8 cellular contexts compared by ENCODE assay signal in genomic region chr1:50976890-50977574, GRCh38. TPM values are rescaled to one million over a fixed set of nuclear protein-coding genes. Genes with fewer than 3 reads are reported as not detected.
DNase-seq lines count a peak whose midpoint lies in the region; ATAC-seq, FAIRE-seq and TF ChIP-seq lines count a peak whose summit lies in the region.

No MANE protein-coding gene starts in this region.

- H3K36me3 ChIP-seq in lower lobe of right lung (no peaks in the 10 kb centered on the region), tibial nerve (no peaks in the 10 kb centered on the region)

- DNase-seq in activated T-cell treated with anti-CD3 and anti-CD28 coated beads, Interleukin-2, amount 50 U/mL, for 1 hour = peak; percentile 36
- DNase-seq in activated T-cell treated with anti-CD3 and anti-CD28 coated beads for 4 hours (no peak), H54 (ENCODE audit: insufficient read length, low spot score) (no peak), LHCN-M2 (ENCODE audit: low read depth) (peak; percentile 83), T-helper 17 cell (peak in 2 of 3 donors; percentile 8 to 15), dermis blood vessel endothelial cell (peak; percentile 51), lower lobe of right lung (no peak), tibial nerve (ENCODE audit: low spot score in 2 of 2) (peak in 1 of 2 donors; percentile 12)

- ATAC-seq in T-helper 17 cell (peak; percentile 81), lower lobe of right lung (peak; percentile 64 to 70)

- H3K4me3 ChIP-seq in lower lobe of right lung (peak overlapping the region; percentile 77), tibial nerve (peak overlapping the region; percentile 61 to 90 (median 72))

- intact Hi-C loops in lower lobe of right lung (cut with DNase I) = no loop called here

- TF ChIP-seq CTCF in lower lobe of right lung (IDR thresholded peaks at IDR 0.05) (no peak), tibial nerve (IDR thresholded peaks at IDR 0.05) (no peak)

- WGBS in tibial nerve, 2 donors = 10 to 13% methylated on average over 25 to 26 of the region's 26 CpGs

- no peaks in the 10 kb centered on the region for H3K27me3 ChIP-seq in lower lobe of right lung (ENCODE audit: low read depth)
- no peaks in the 10 kb centered on the region for H3K27me3 ChIP-seq in tibial nerve

- peaks cover 24% of the 10 kb centered on the region for H3K4me1 Mint-ChIP-seq in T-helper 17 cell

- TF ChIP-seq EP300 in tibial nerve (IDR thresholded peaks at IDR 0.05) = no peak

- H3K36me3 Mint-ChIP-seq in T-helper 17 cell (ENCODE audit: low read depth) = peaks cover 2% of the 10 kb centered on the region

- TF ChIP-seq POLR2A in H54 (IDR thresholded peaks at IDR 0.05; ENCODE audit: low read depth, low read length) (no peak), tibial nerve (IDR thresholded peaks at IDR 0.05) (no peak)

- no peaks in the 10 kb centered on the region for H3K9me3 ChIP-seq in T-helper 17 cell (ENCODE audit: control insufficient read depth, low read length, poor library complexity, severe bottlenecking)
- H3K9me3 ChIP-seq in lower lobe of right lung = no peaks in the 10 kb centered on the region
- H3K9me3 ChIP-seq in tibial nerve = no peaks in the 10 kb centered on the region

- H3K27ac ChIP-seq in lower lobe of right lung (peak overlapping the region; percentile 91), tibial nerve (peak overlapping the region; percentile 83 to 98 (median 94))

- peak overlapping the region; percentile 88 for H3K4me3 Mint-ChIP-seq in T-helper 17 cell

- peak overlapping the region; percentile 72 for H3K27ac Mint-ChIP-seq in T-helper 17 cell

- H3K4me1 ChIP-seq in lower lobe of right lung (peaks cover 10% of the 10 kb centered on the region), tibial nerve (peaks cover 0 to 23% (median 0%) of the 10 kb centered on the region in 4 donors)

- FAIRE-seq in H54 (lab: Jason Lieb, UNC) = peak; percentile 11

- H3K27me3 Mint-ChIP-seq in T-helper 17 cell = peaks cover 8% of the 10 kb centered on the region

RNA-seq across cellular contexts. Expression of gene CDKN2C, which starts 7.0 kb away (rescaled TPM):
- total RNA-seq in LHCN-M2 (2014; rRNA removed) (67.9 and 85.2 TPM in 2 replicates), T-helper 17 cell (1 to 10 TPM; 7.7 to 8.2 TPM), dermis blood vessel endothelial cell (10.0 and 18.5 TPM in 2 replicates), lower lobe of right lung (9.2 TPM), tibial nerve (10 to 100 TPM; 16.1 to 30.2 (median 28.5) TPM)
- 42.9 TPM for polyA plus RNA-seq in LHCN-M2 (2012)

RNA-seq across cellular contexts. Expression of gene FAF1, which starts 17.0 kb away (rescaled TPM):
- 65.6 and 71.9 TPM in 2 replicates for total RNA-seq in LHCN-M2 (2014; rRNA removed)
- polyA plus RNA-seq in LHCN-M2 (2012) = 36.9 TPM
- total RNA-seq in T-helper 17 cell = 10 to 100 TPM; 45.8 to 50.1 TPM
- total RNA-seq in dermis blood vessel endothelial cell = 56.5 and 70.6 TPM in 2 replicates
- 45.0 TPM for total RNA-seq in lower lobe of right lung
- 10 to 100 TPM; 25.1 to 55.7 (median 38.8) TPM for total RNA-seq in tibial nerve

Comparison
In these comparisons a context has a peak if more than half of its experiments do, and no peak if none do; other contexts are left out.
1. DNase-seq: peak in activated T-cell treated with anti-CD3 and anti-CD28 coated beads, Interleukin-2, amount 50 U/mL, for 1 hour (single experiment), LHCN-M2 (single experiment), T-helper 17 cell (2 of 3) and dermis blood vessel endothelial cell (single experiment); none in activated T-cell treated with anti-CD3 and anti-CD28 coated beads for 4 hours (single experiment), H54 (single experiment) and lower lobe of right lung (single experiment).